1 cellular context compared by ENCODE assay signal in genomic region chr2:16626497-16626896, GRCh38.
TF ChIP-seq lines count a peak whose summit lies in the region.

No MANE protein-coding gene starts in this region.

TF ChIP-seq in H1, 55 proteins besides CTCF, POLR2A, EP300 and RAD21 (continued from another document):
- no peak for TF ChIP-seq MAX (IDR thresholded peaks at IDR 0.05)
- TF ChIP-seq CREB1 (IDR thresholded peaks at IDR 0.05) = no peak
- no peak for TF ChIP-seq CBX5 (IDR thresholded peaks at IDR 0.05; ENCODE audit: low read depth, low read length)
- TF ChIP-seq BCL11A (IDR thresholded peaks at IDR 0.05; ENCODE audit: low read depth in 2 of 2, low read length in 2 of 2) = no peak
- no peak for TF ChIP-seq RFX5 (IDR thresholded peaks at IDR 0.05; ENCODE audit: borderline replicate concordance, low read depth, low read length)
- no peak for TF ChIP-seq CBX8 (IDR thresholded peaks at IDR 0.05; ENCODE audit: borderline replicate concordance, low read depth, low read length)
